ENCODE assay signal across 1 cellular context in the genomic region with DNA sequence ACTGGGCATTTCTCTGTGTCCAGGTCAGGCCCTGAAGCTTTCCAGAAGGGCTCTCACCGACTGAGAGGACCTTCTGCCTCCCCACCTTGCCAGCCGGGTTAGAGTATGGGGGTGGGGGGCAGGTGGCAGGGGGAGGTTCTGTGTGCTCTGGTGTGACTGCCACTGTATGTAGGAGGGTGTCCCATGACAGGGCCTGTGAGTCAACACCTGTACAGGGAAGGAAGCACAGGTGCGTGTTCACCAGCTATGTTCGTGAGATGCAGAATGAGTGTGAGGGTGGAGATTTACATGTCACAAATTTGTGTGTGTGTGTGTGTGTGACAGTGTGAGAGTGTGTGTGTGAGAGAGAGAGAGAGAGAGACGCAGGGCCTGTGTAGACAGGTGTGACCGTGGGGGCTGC.
TF ChIP-seq lines count a peak whose summit lies in the region.

No MANE protein-coding gene starts in this region.

TF ChIP-seq in H1, 55 proteins besides CTCF, POLR2A, EP300 and RAD21:
- TF ChIP-seq KDM1A (IDR thresholded peaks at IDR 0.05; ENCODE audit: borderline replicate concordance, low read length) (no peak), CEBPB (IDR thresholded peaks at IDR 0.05; ENCODE audit: low read depth, low read length) (no peak), SIN3A (conservative IDR thresholded peaks at IDR 0.05 in 1 of 2, IDR thresholded peaks at IDR 0.05 in 1 of 2; ENCODE audit: low read depth in 1 of 2, low read length in 2 of 2) (no peak), NRF1 (IDR thresholded peaks at IDR 0.05; ENCODE audit: low read depth, low read length) (no peak), YY1 (IDR thresholded peaks at IDR 0.05; ENCODE audit: low read depth, low read length) (no peak)
